ENCODE assay signal across 14 cellular contexts in genomic region chr10:13984647-13985155, GRCh38.
DNase-seq lines count a peak whose midpoint lies in the region; ATAC-seq and TF ChIP-seq lines count a peak whose summit lies in the region.
"Had no signal": no experiment of that assay in that cellular context is flagged by ENCODE, and none has a peak within 500 bp of the region (broad histone marks: within the 10 kb centered on the region; RNA-seq: fewer than 3 reads in every experiment).

No MANE protein-coding gene starts in this region.

- ATAC-seq in natural killer cell treated with Interleukin-12 subunit alpha and Interleukin-12 subunit beta and Interleukin-15 and Interleukin-18, amount 100 ng/mL, for 72 hours, result peak; percentile 22 to 41
- no peak for ATAC-seq in natural killer cell
- ATAC-seq in activated T-helper 17 cell treated with anti-CD3 and anti-CD28 coated beads, Interleukin-2, amount 50 U/mL, for 72 hours (replicated peaks), result peak; percentile 92
- peak; percentile 64 for ATAC-seq in upper lobe of right lung
- ATAC-seq: psoas muscle had no signal

- no peak overlapping the region for H3K27ac ChIP-seq in upper lobe of right lung
- H3K27ac ChIP-seq in Peyer's patch, result no peak overlapping the region
- H3K27ac ChIP-seq: psoas muscle had no signal

- H3K27me3 ChIP-seq in upper lobe of right lung (no peaks in the 10 kb centered on the region), Peyer's patch (no peaks in the 10 kb centered on the region), H7 (ENCODE audit: control insufficient read depth, insufficient read depth, low read length) (no peaks in the 10 kb centered on the region)

- DNase-seq in natural killer cell treated with Interleukin-12 subunit alpha and Interleukin-12 subunit beta and Interleukin-15 and Interleukin-18, amount 100 ng/mL, for 72 hours (ENCODE audit: low spot score), result no peak
- no peak for DNase-seq in natural killer cell
- peak; percentile 87 to 89 for DNase-seq in foreskin fibroblast
- DNase-seq in upper lobe of right lung, result no peak
- DNase-seq in NOMO-1 treated with DMSO at 0.1 percent for 48 hours (lab: John Stamatoyannopoulos, UW; ENCODE audit: unreplicated experiment), result no peak
- DNase-seq in Peyer's patch, result no peak
- DNase-seq in H7, result no peak
- DNase-seq: activated CD4-positive, CD25-positive, alpha-beta regulatory T cell; C1 segment of cervical spinal cord; effector CD8-positive, alpha-beta T cell; NCI-H2029 treated with DMSO at 0.1 percent for 48 hours; OCI-M1; psoas muscle had no signal

- H3K4me1 ChIP-seq in upper lobe of right lung, result peaks cover 8% of the 10 kb centered on the region
- no peaks in the 10 kb centered on the region for H3K4me1 ChIP-seq in Peyer's patch
- H3K4me1 ChIP-seq: psoas muscle had no signal

- H3K27ac Mint-ChIP-seq in natural killer cell treated with Interleukin-12 subunit alpha and Interleukin-12 subunit beta and Interleukin-15 and Interleukin-18, amount 100 ng/mL, for 72 hours, result no peak overlapping the region
- no peak overlapping the region for H3K27ac Mint-ChIP-seq in natural killer cell
- H3K27ac Mint-ChIP-seq in activated T-helper 17 cell treated with anti-CD3 and anti-CD28 coated beads, Interleukin-2, amount 50 U/mL, for 72 hours, result peak overlapping the region; percentile 67

- TF ChIP-seq POLR2A in Peyer's patch (IDR thresholded peaks at IDR 0.05), result no peak

- intact Hi-C loops in natural killer cell (cut with micrococcal nuclease) (no loop called here), upper lobe of right lung (cut with DNase I) (no loop called here)

- H3K4me3 Mint-ChIP-seq in natural killer cell treated with Interleukin-12 subunit alpha and Interleukin-12 subunit beta and Interleukin-15 and Interleukin-18, amount 100 ng/mL, for 72 hours, result no peak overlapping the region
- H3K4me3 Mint-ChIP-seq in natural killer cell, result no peak overlapping the region
- peak overlapping the region; percentile 29 for H3K4me3 Mint-ChIP-seq in activated T-helper 17 cell treated with anti-CD3 and anti-CD28 coated beads, Interleukin-2, amount 50 U/mL, for 72 hours

- H3K36me3 Mint-ChIP-seq in natural killer cell treated with Interleukin-12 subunit alpha and Interleukin-12 subunit beta and Interleukin-15 and Interleukin-18, amount 100 ng/mL, for 72 hours, result no peaks in the 10 kb centered on the region
- H3K36me3 Mint-ChIP-seq in natural killer cell, result no peaks in the 10 kb centered on the region
- H3K36me3 Mint-ChIP-seq in activated T-helper 17 cell treated with anti-CD3 and anti-CD28 coated beads, Interleukin-2, amount 50 U/mL, for 72 hours (ENCODE audit: low read depth), result no peaks in the 10 kb centered on the region

- H3K9me3 ChIP-seq in upper lobe of right lung (no peaks in the 10 kb centered on the region), Peyer's patch (no peaks in the 10 kb centered on the region)
- H3K9me3 ChIP-seq: psoas muscle had no signal

- H3K4me1 Mint-ChIP-seq in natural killer cell treated with Interleukin-12 subunit alpha and Interleukin-12 subunit beta and Interleukin-15 and Interleukin-18, amount 100 ng/mL, for 72 hours (ENCODE audit: low read depth in 2 of 2), result peaks cover 2 to 6% of the 10 kb centered on the region in 2 donors
- H3K4me1 Mint-ChIP-seq in natural killer cell, result no peaks in the 10 kb centered on the region
- H3K4me1 Mint-ChIP-seq in activated T-helper 17 cell treated with anti-CD3 and anti-CD28 coated beads, Interleukin-2, amount 50 U/mL, for 72 hours, result peaks cover 25% of the 10 kb centered on the region

- H3K36me3 ChIP-seq in upper lobe of right lung (no peaks in the 10 kb centered on the region), Peyer's patch (no peaks in the 10 kb centered on the region), H7 (replicated peaks; ENCODE audit: control insufficient read depth, insufficient read depth, low read length) (no peaks in the 10 kb centered on the region)

- no peaks in the 10 kb centered on the region for H3K9me3 Mint-ChIP-seq in natural killer cell treated with Interleukin-12 subunit alpha and Interleukin-12 subunit beta and Interleukin-15 and Interleukin-18, amount 100 ng/mL, for 72 hours
- H3K9me3 Mint-ChIP-seq in natural killer cell, result no peaks in the 10 kb centered on the region
- H3K9me3 Mint-ChIP-seq in activated T-helper 17 cell treated with anti-CD3 and anti-CD28 coated beads, Interleukin-2, amount 50 U/mL, for 72 hours, result no peaks in the 10 kb centered on the region

- H3K4me3 ChIP-seq in foreskin fibroblast (ENCODE audit: low read depth in 1 of 2, low read length in 2 of 2) (no peak overlapping the region), upper lobe of right lung (no peak overlapping the region), Peyer's patch (no peak overlapping the region), H7 (ENCODE audit: insufficient read depth, low read depth, low read length) (no peak overlapping the region)
- H3K4me3 ChIP-seq: psoas muscle had no signal

- no peak for TF ChIP-seq CTCF in natural killer cell (IDR thresholded peaks at IDR 0.05)
- no peak for TF ChIP-seq CTCF in foreskin fibroblast (IDR thresholded peaks at IDR 0.05; ENCODE audit: low read depth, low read length)
- no peak for TF ChIP-seq CTCF in upper lobe of right lung (IDR thresholded peaks at IDR 0.05)
- no peak for TF ChIP-seq CTCF in Peyer's patch (IDR thresholded peaks at IDR 0.05)

- peaks cover 4 to 5% of the 10 kb centered on the region in 2 donors for H3K27me3 Mint-ChIP-seq in natural killer cell treated with Interleukin-12 subunit alpha and Interleukin-12 subunit beta and Interleukin-15 and Interleukin-18, amount 100 ng/mL, for 72 hours
- H3K27me3 Mint-ChIP-seq in natural killer cell (ENCODE audit: low read depth in 2 of 2), result peaks cover 7 to 8% of the 10 kb centered on the region in 2 donors
- H3K27me3 Mint-ChIP-seq in activated T-helper 17 cell treated with anti-CD3 and anti-CD28 coated beads, Interleukin-2, amount 50 U/mL, for 72 hours, result no peaks in the 10 kb centered on the region

Comparison
In these comparisons a context has a peak if more than half of its experiments do, and no peak if none do; other contexts are left out.
1. ATAC-seq: peak in natural killer cell treated with Interleukin-12 subunit alpha and Interleukin-12 subunit beta and Interleukin-15 and Interleukin-18, amount 100 ng/mL, for 72 hours (2 of 2), activated T-helper 17 cell treated with anti-CD3 and anti-CD28 coated beads, Interleukin-2, amount 50 U/mL, for 72 hours (single experiment) and upper lobe of right lung (single experiment); none in natural killer cell (0 of 3).
2. DNase-seq: peak in foreskin fibroblast (2 of 2); none in natural killer cell treated with Interleukin-12 subunit alpha and Interleukin-12 subunit beta and Interleukin-15 and Interleukin-18, amount 100 ng/mL, for 72 hours (single experiment), natural killer cell (single experiment), upper lobe of right lung (single experiment), NOMO-1 treated with DMSO at 0.1 percent for 48 hours (single experiment), Peyer's patch (0 of 3) and H7 (single experiment).